10 cellular contexts compared by ENCODE assay signal in genomic region chr1:42319128-42319851, GRCh38. TPM values are rescaled to one million over a fixed set of nuclear protein-coding genes. Genes with fewer than 3 reads are reported as not detected.
DNase-seq lines count a peak whose midpoint lies in the region; ATAC-seq, FAIRE-seq and TF ChIP-seq lines count a peak whose summit lies in the region.
"Had no signal": no experiment of that assay in that cellular context is flagged by ENCODE, and none has a peak within 500 bp of the region (broad histone marks: within the 10 kb centered on the region; RNA-seq: fewer than 3 reads in every experiment).

No MANE protein-coding gene starts in this region.

- H3K4me1 Mint-ChIP-seq in activated T-cell treated with anti-CD3 and anti-CD28 coated beads, Interleukin-2, amount 50 U/mL, for 4 hours (ENCODE audit: low read depth), result peaks cover 89% of the 10 kb centered on the region

- H3K9me3 Mint-ChIP-seq in activated T-cell treated with anti-CD3 and anti-CD28 coated beads, Interleukin-2, amount 50 U/mL, for 4 hours, result no peaks in the 10 kb centered on the region

- no peak for DNase-seq in activated T-cell treated with anti-CD3 and anti-CD28 coated beads, Interleukin-2, amount 50 U/mL, for 4 hours
- no peak for DNase-seq in activated T-cell treated with anti-CD3 and anti-CD28 coated beads for 4 hours
- DNase-seq in adipocyte (ENCODE audit: low read depth), result peak; percentile 74
- DNase-seq in hepatocyte (ENCODE audit: low spot score), result no peak
- DNase-seq in superior temporal gyrus (ENCODE audit: extremely low spot score), result peak; percentile 56
- no peak for DNase-seq in HTR-8/SVneo (ENCODE audit: insufficient read length, low spot score)
- DNase-seq in posterior vena cava (ENCODE audit: low spot score), result no peak
- DNase-seq: BE2C, esophagus squamous epithelium had no signal

- H3K9me2 ChIP-seq in hepatocyte (replicated peaks; ENCODE audit: insufficient read depth), result no peaks in the 10 kb centered on the region

- FAIRE-seq in HTR-8/SVneo (lab: Jason Lieb, UNC), result no peak

- peaks cover 100% of the 10 kb centered on the region for H3K79me2 ChIP-seq in hepatocyte

- peak overlapping the region; percentile 69 for H3K4me3 Mint-ChIP-seq in activated T-cell treated with anti-CD3 and anti-CD28 coated beads, Interleukin-2, amount 50 U/mL, for 4 hours

- H3K36me3 ChIP-seq in adipocyte (ENCODE audit: control insufficient read depth, insufficient read depth, low read length, severe bottlenecking), result no peaks in the 10 kb centered on the region
- H3K36me3 ChIP-seq in hepatocyte (replicated peaks; ENCODE audit: insufficient read depth, low read depth), result no peaks in the 10 kb centered on the region
- H3K36me3 ChIP-seq: BE2C, esophagus squamous epithelium had no signal

- WGBS in hepatocyte (ENCODE audit: low lambda C conversion rate, missing lambda C conversion rate), result 78% methylated on average over 4 of the region's 4 CpGs

- peaks cover 86% of the 10 kb centered on the region for H4K20me1 ChIP-seq in hepatocyte (ENCODE audit: insufficient read depth, poor library complexity, severe bottlenecking)

- H3K27ac ChIP-seq in hepatocyte, result peak overlapping the region; percentile 26

- H3K36me3 Mint-ChIP-seq in activated T-cell treated with anti-CD3 and anti-CD28 coated beads, Interleukin-2, amount 50 U/mL, for 4 hours (ENCODE audit: insufficient read depth), result peaks cover 16% of the 10 kb centered on the region

- H3K4me3 ChIP-seq in adipocyte (ENCODE audit: low read length), result peak overlapping the region; percentile 17
- H3K4me3 ChIP-seq in hepatocyte, result no peak overlapping the region
- H3K4me3 ChIP-seq: esophagus squamous epithelium had no signal

- H3K4me1 ChIP-seq in adipocyte (ENCODE audit: control insufficient read depth, insufficient read depth, low read length), result peaks cover 60% of the 10 kb centered on the region
- H3K4me1 ChIP-seq in hepatocyte (ENCODE audit: insufficient read depth), result peaks cover 35% of the 10 kb centered on the region
- H3K4me1 ChIP-seq: BE2C had no signal

- H3K9ac ChIP-seq in adipocyte (ENCODE audit: low read length), result peak overlapping the region; percentile 28

- no peaks in the 10 kb centered on the region for H3K9me3 ChIP-seq in adipocyte (ENCODE audit: control insufficient read depth, low read length)
- H3K9me3 ChIP-seq in hepatocyte (ENCODE audit: low read depth), result no peaks in the 10 kb centered on the region
- H3K9me3 ChIP-seq: BE2C, esophagus squamous epithelium had no signal

- no peak overlapping the region for H2AFZ ChIP-seq in hepatocyte

- TF ChIP-seq CTCF in hepatocyte (IDR thresholded peaks at IDR 0.05; ENCODE audit: poor library complexity), result no peak

- intact Hi-C loops in posterior vena cava (cut with DNase I), result loop anchor here in 1 of 2 donors (2.0 kb wide), 1 partner anchor 74 kb away; no protein-coding TSS in a partner anchor

- H3K27me3 ChIP-seq in adipocyte (replicated peaks; ENCODE audit: control insufficient read depth, insufficient read depth, low read length) (no peaks in the 10 kb centered on the region), hepatocyte (no peaks in the 10 kb centered on the region)
- H3K27me3 ChIP-seq: BE2C, esophagus squamous epithelium had no signal

- no peaks in the 10 kb centered on the region for H3K27me3 Mint-ChIP-seq in activated T-cell treated with anti-CD3 and anti-CD28 coated beads, Interleukin-2, amount 50 U/mL, for 4 hours (ENCODE audit: low read depth)

- peak overlapping the region; percentile 37 for H3K4me2 ChIP-seq in hepatocyte

- ATAC-seq in activated T-cell treated with anti-CD3 and anti-CD28 coated beads, Interleukin-2, amount 50 U/mL, for 4 hours, result peak; percentile 33 to 61
- no peak for ATAC-seq in HG03175 (IDR thresholded peaks at IDR 0.05; ENCODE audit: unreplicated experiment)

RNA-seq across cellular contexts. Expression of gene FOXJ3, which starts 15.7 kb away (rescaled TPM):
- 10 to 100 TPM; 47.8 to 50.5 (median 49.8) TPM for total RNA-seq in activated T-cell treated with anti-CD3 and anti-CD28 coated beads, Interleukin-2, amount 50 U/mL, for 4 hours
- total RNA-seq in hepatocyte, result 39.0 and 47.9 TPM in 2 replicates
- 17.6 and 19.0 TPM in 2 replicates for polyA plus RNA-seq in hepatocyte
- total RNA-seq in posterior vena cava, result 10 to 100 TPM; 44.3 to 45.4 TPM

Comparison
In these comparisons a context has a peak if more than half of its experiments do, and no peak if none do; other contexts are left out.
1. DNase-seq: peak in adipocyte (single experiment) and superior temporal gyrus (single experiment); none in activated T-cell treated with anti-CD3 and anti-CD28 coated beads, Interleukin-2, amount 50 U/mL, for 4 hours (single experiment), activated T-cell treated with anti-CD3 and anti-CD28 coated beads for 4 hours (single experiment), hepatocyte (single experiment), HTR-8/SVneo (single experiment) and posterior vena cava (single experiment).